In genomic region chr3:168002786-168003368, GRCh38 we compare ENCODE assay signal across 12 cellular contexts.
DNase-seq lines count a peak whose midpoint lies in the region; ATAC-seq, FAIRE-seq and TF ChIP-seq lines count a peak whose summit lies in the region.
"Had no signal": no experiment of that assay in that cellular context is flagged by ENCODE, and none has a peak within 500 bp of the region (broad histone marks: within the 10 kb centered on the region; RNA-seq: fewer than 3 reads in every experiment).

No MANE protein-coding gene starts in this region.

- TF ChIP-seq POLR2A in breast epithelium (IDR thresholded peaks at IDR 0.05), result no peak
- TF ChIP-seq POLR2A in transverse colon (IDR thresholded peaks at IDR 0.05), result no peak

- H3K27me3 ChIP-seq in breast epithelium (no peaks in the 10 kb centered on the region), Panc1 (ENCODE audit: control insufficient read depth, insufficient read depth, low read length) (0 out of 2 replicates have a peak, but pooled peaks cover 2% of the 10 kb centered on the region), transverse colon (no peaks in the 10 kb centered on the region)

- FAIRE-seq in D721Med (lab: Jason Lieb, UNC), result no peak

- in situ Hi-C loops in Panc1 (cut with HindIII; ENCODE audit: low pct_unique_long_range_greater_than_20kb, low sequenced_read_pairs) (no loop called here), transverse colon (cut with MboI; ENCODE audit: low pct_ligation_motif_present in 1 of 4, low pct_unique_long_range_greater_than_20kb in 1 of 4, low sequenced_read_pairs in 3 of 4) (no loop called here)

- TF ChIP-seq EP300 in transverse colon (IDR thresholded peaks at IDR 0.05; ENCODE audit: low read depth), result no peak

- H3K4me1 Mint-ChIP-seq in MCF 10A (ENCODE audit: insufficient read depth, unreplicated experiment), result peaks cover 6% of the 10 kb centered on the region
- H3K4me1 Mint-ChIP-seq: B cell, mesothelial cell of epicardium had no signal

- peaks cover 0 to 5% of the 10 kb centered on the region in 2 donors for H3K9me3 ChIP-seq in breast epithelium
- H3K9me3 ChIP-seq in Panc1 (ENCODE audit: control insufficient read depth, insufficient read depth, low read depth, low read length), result no peaks in the 10 kb centered on the region
- no peaks in the 10 kb centered on the region for H3K9me3 ChIP-seq in transverse colon

- intact Hi-C loops in MCF 10A (cut with micrococcal nuclease), result no loop called here
- intact Hi-C loops in breast epithelium (cut with DNase I; ENCODE audit: low total_unique reads), result no loop called here
- intact Hi-C loops in Panc1 (cut with micrococcal nuclease; ENCODE audit: unreplicated experiment), result no loop called here
- intact Hi-C loops in transverse colon (cut with DNase I; ENCODE audit: low total_unique reads), result no loop called here

- H3K27ac ChIP-seq in breast epithelium (no peak overlapping the region), Panc1 (ENCODE audit: low read length) (no peak overlapping the region), epithelial cell of prostate (peak overlapping the region; percentile 61), transverse colon (peak overlapping the region; percentile 3 to 50 (median 22))

- peak; percentile 64 for DNase-seq in MCF 10A (ENCODE audit: unreplicated experiment)
- DNase-seq in breast epithelium (ENCODE audit: low spot score in 2 of 2), result no peak
- DNase-seq in Panc1 (ENCODE audit: low read depth, low spot score), result no peak
- DNase-seq in epithelial cell of prostate (ENCODE audit: low read depth, low spot score), result peak; percentile 67
- DNase-seq in transverse colon, result peak; percentile 42
- DNase-seq in SKM-1 (lab: John Stamatoyannopoulos, UW; ENCODE audit: unreplicated experiment), result no peak
- no peak for DNase-seq in D721Med (ENCODE audit: insufficient read length, low spot score)
- DNase-seq: Kasumi-1, retina had no signal

- no peaks in the 10 kb centered on the region for H3K27me3 Mint-ChIP-seq in MCF 10A (ENCODE audit: insufficient read depth, unreplicated experiment)
- H3K27me3 Mint-ChIP-seq: B cell had no signal

- no peaks in the 10 kb centered on the region for H3K36me3 Mint-ChIP-seq in MCF 10A (ENCODE audit: insufficient read depth, unreplicated experiment)

- no peaks in the 10 kb centered on the region for H3K4me1 ChIP-seq in breast epithelium
- H3K4me1 ChIP-seq in Panc1 (ENCODE audit: control insufficient read depth, insufficient read depth, low read length), result no peaks in the 10 kb centered on the region
- H3K4me1 ChIP-seq in transverse colon, result peaks cover 0 to 9% (median 0%) of the 10 kb centered on the region in 4 donors

- TF ChIP-seq CTCF in MCF 10A (IDR thresholded peaks at IDR 0.05; ENCODE audit: unreplicated experiment) (no peak), breast epithelium (IDR thresholded peaks at IDR 0.05) (no peak), Panc1 (IDR thresholded peaks at IDR 0.05) (no peak), transverse colon (IDR thresholded peaks at IDR 0.05) (no peak), D721Med (IDR thresholded peaks at IDR 0.05; ENCODE audit: insufficient read depth, missing control alignments) (no peak)

- 27% methylated on average over 1 of the region's 1 CpG; no CpG with 5 or more reads in 1 of the 2 donors for WGBS in transverse colon (ENCODE audit: low coverage in 1 of 2), 2 donors

- CTCF ChIA-PET in MCF 10A (lab: Yijun Ruan, JAX), result interaction anchor here (1.7 to 2.0 kb wide), 2 partner anchors 38 to 162 kb away, joined by 5 to 6 read pairs; no protein-coding TSS in a partner anchor
- CTCF ChIA-PET in Panc1 (lab: Charles Lee), result no interaction called here

- H3K36me3 ChIP-seq in breast epithelium (no peaks in the 10 kb centered on the region), Panc1 (ENCODE audit: control insufficient read depth, insufficient read depth, low read length) (no peaks in the 10 kb centered on the region), transverse colon (no peaks in the 10 kb centered on the region)

- ATAC-seq in Panc1 (peak; percentile 63), GM19467 (IDR thresholded peaks at IDR 0.05; ENCODE audit: unreplicated experiment) (no peak)

- H3K4me3 ChIP-seq in breast epithelium (no peak overlapping the region), Panc1 (ENCODE audit: low read depth in 2 of 2, low read length in 2 of 2) (no peak overlapping the region), transverse colon (no peak overlapping the region)

- no peaks in the 10 kb centered on the region for H3K9me3 Mint-ChIP-seq in MCF 10A (ENCODE audit: unreplicated experiment)

- no peak overlapping the region for H3K4me3 Mint-ChIP-seq in MCF 10A (ENCODE audit: unreplicated experiment)
- H3K4me3 Mint-ChIP-seq: B cell, mesothelial cell of epicardium had no signal

- BruUV-seq in MCF 10A (replicated peaks; lab: Mats Ljungman, UMichigan), result no TSS peak
- no TSS peak for BruUV-seq in Panc1 (replicated peaks; lab: Mats Ljungman, UMichigan)

- POLR2A ChIA-PET in MCF 10A (lab: Yijun Ruan, JAX) (interaction anchor here (0.7 to 1.2 kb wide), 3 partner anchors 23 to 95 kb away, joined by 3 read pairs; no protein-coding TSS in a partner anchor), Panc1 (lab: Charles Lee) (no interaction called here)

- H3K27ac Mint-ChIP-seq in MCF 10A (ENCODE audit: low read depth, unreplicated experiment), result no peak overlapping the region
- H3K27ac Mint-ChIP-seq: B cell, mesothelial cell of epicardium had no signal

Comparison
In these comparisons a context has a peak if more than half of its experiments do, and no peak if none do; other contexts are left out.
1. DNase-seq: peak in MCF 10A (single experiment), epithelial cell of prostate (single experiment) and transverse colon (single experiment); none in breast epithelium (0 of 2), Panc1 (single experiment), SKM-1 (single experiment) and D721Med (single experiment).
2. H3K27ac ChIP-seq: peak in epithelial cell of prostate (single experiment) and transverse colon (4 of 4); none in breast epithelium (0 of 2) and Panc1 (single experiment).